ENCODE assay signal across 21 cellular contexts in genomic region chr16:85620403-85620802, GRCh38. TPM values are rescaled to one million over a fixed set of nuclear protein-coding genes. Genes with fewer than 3 reads are reported as not detected.
DNase-seq lines count a peak whose midpoint lies in the region; ATAC-seq and TF ChIP-seq lines count a peak whose summit lies in the region.
"Had no signal": no experiment of that assay in that cellular context is flagged by ENCODE, and none has a peak within 500 bp of the region (broad histone marks: within the 10 kb centered on the region; RNA-seq: fewer than 3 reads in every experiment).

No MANE protein-coding gene starts in this region.

- H3K4me3 Mint-ChIP-seq in natural killer cell (no peak overlapping the region), glutamatergic neuron (ENCODE audit: unreplicated experiment) (peak overlapping the region; percentile 62), type B pancreatic cell (no peak overlapping the region)
- no peak overlapping the region for H3K4me3 Mint-ChIP-seq in natural killer cell treated with Interleukin-12 subunit alpha and Interleukin-12 subunit beta and Interleukin-15 and Interleukin-18, amount 100 ng/mL, for 72 hours

- intact Hi-C loops in natural killer cell (cut with micrococcal nuclease) (no loop called here), body of pancreas (cut with DNase I) (no loop called here)

- H3K27ac ChIP-seq in body of pancreas = peak overlapping the region in 3 of 4 donors; percentile 75 to 89 (median 82)
- H3K27ac ChIP-seq: GM23248, RWPE1, SK-N-MC had no signal

- H3K36me3 ChIP-seq in body of pancreas (replicated peaks in 1 of 2; ENCODE audit: insufficient read depth in 1 of 2, low read depth in 2 of 2) = no peaks in the 10 kb centered on the region

- H3K4me1 ChIP-seq in body of pancreas = peaks cover 100% of the 10 kb centered on the region

- H3K36me3 Mint-ChIP-seq in natural killer cell = no peaks in the 10 kb centered on the region
- H3K36me3 Mint-ChIP-seq in natural killer cell treated with Interleukin-12 subunit alpha and Interleukin-12 subunit beta and Interleukin-15 and Interleukin-18, amount 100 ng/mL, for 72 hours = no peaks in the 10 kb centered on the region
- peaks cover 5% of the 10 kb centered on the region for H3K36me3 Mint-ChIP-seq in glutamatergic neuron (ENCODE audit: unreplicated experiment)
- H3K36me3 Mint-ChIP-seq in type B pancreatic cell = peaks cover 3% of the 10 kb centered on the region

- DNase-seq in natural killer cell (no peak), body of pancreas (no peak), glutamatergic neuron (no peak), type B pancreatic cell (ENCODE audit: extremely low spot score, unreplicated experiment) (no peak), NCI-H446 treated with DMSO at 0.1 percent for 48 hours (lab: John Stamatoyannopoulos, UW) (no peak), HuH-7 (ENCODE audit: low spot score) (no peak)
- no peak for DNase-seq in natural killer cell treated with Interleukin-12 subunit alpha and Interleukin-12 subunit beta and Interleukin-15 and Interleukin-18, amount 100 ng/mL, for 72 hours (ENCODE audit: low spot score)
- DNase-seq: DMS79 treated with DMSO at 0.1 percent for 48 hours; GM23248; HCEC 1CT; MM.1S; NCI-H1048; NCI-H1417 treated with DMSO at 0.1 percent for 48 hours; NCI-H187 treated with DMSO at 0.1 percent for 48 hours; NCI-H2107; NCI-H510A; NK-92 treated with Interleukin-12 subunit alpha and Interleukin-12 subunit beta, amount 100 ng/mL, for 24 hours; SHP77 treated with DMSO at 0.1 percent for 48 hours had no signal

- H3K27ac Mint-ChIP-seq in natural killer cell = peak overlapping the region; percentile 58 to 74
- peak overlapping the region in 1 of 2 donors; percentile 44 for H3K27ac Mint-ChIP-seq in natural killer cell treated with Interleukin-12 subunit alpha and Interleukin-12 subunit beta and Interleukin-15 and Interleukin-18, amount 100 ng/mL, for 72 hours
- peak overlapping the region; percentile 68 for H3K27ac Mint-ChIP-seq in glutamatergic neuron (ENCODE audit: unreplicated experiment)
- H3K27ac Mint-ChIP-seq in type B pancreatic cell = peak overlapping the region; percentile 21

- no peaks in the 10 kb centered on the region for H3K9me3 ChIP-seq in body of pancreas

- H3K4me1 Mint-ChIP-seq in natural killer cell = peaks cover 65 to 86% of the 10 kb centered on the region in 2 donors
- peaks cover 34 to 57% of the 10 kb centered on the region in 2 donors for H3K4me1 Mint-ChIP-seq in natural killer cell treated with Interleukin-12 subunit alpha and Interleukin-12 subunit beta and Interleukin-15 and Interleukin-18, amount 100 ng/mL, for 72 hours (ENCODE audit: low read depth in 2 of 2)
- peaks cover 72% of the 10 kb centered on the region for H3K4me1 Mint-ChIP-seq in glutamatergic neuron (ENCODE audit: low read depth, unreplicated experiment)
- H3K4me1 Mint-ChIP-seq in type B pancreatic cell (ENCODE audit: unreplicated experiment) = peaks cover 41% of the 10 kb centered on the region

- H3K27me3 Mint-ChIP-seq in natural killer cell (ENCODE audit: low read depth in 2 of 2) (no peaks in the 10 kb centered on the region), glutamatergic neuron (ENCODE audit: unreplicated experiment) (peaks cover 40% of the 10 kb centered on the region), type B pancreatic cell (no peaks in the 10 kb centered on the region)
- H3K27me3 Mint-ChIP-seq in natural killer cell treated with Interleukin-12 subunit alpha and Interleukin-12 subunit beta and Interleukin-15 and Interleukin-18, amount 100 ng/mL, for 72 hours = no peaks in the 10 kb centered on the region

- ATAC-seq in natural killer cell (no peak), body of pancreas (no peak), HG03457 (IDR thresholded peaks at IDR 0.05; ENCODE audit: unreplicated experiment) (no peak)
- ATAC-seq in natural killer cell treated with Interleukin-12 subunit alpha and Interleukin-12 subunit beta and Interleukin-15 and Interleukin-18, amount 100 ng/mL, for 72 hours = no peak

- H3K4me3 ChIP-seq in body of pancreas = no peak overlapping the region
- H3K4me3 ChIP-seq: GM23248, SK-N-MC had no signal

- WGBS in body of pancreas, 2 donors = 54 to 62% methylated on average over 15 to 17 of the region's 17 CpGs

- no peak for TF ChIP-seq CTCF in natural killer cell (IDR thresholded peaks at IDR 0.05)
- no peak for TF ChIP-seq CTCF in body of pancreas (IDR thresholded peaks at IDR 0.05)
- no peak for TF ChIP-seq CTCF in glutamatergic neuron (IDR thresholded peaks at IDR 0.05; ENCODE audit: partially characterized antibody, unreplicated experiment)
- TF ChIP-seq CTCF in type B pancreatic cell (conservative IDR thresholded peaks at IDR 0.05) = no peak

- H3K9me3 Mint-ChIP-seq in natural killer cell (no peaks in the 10 kb centered on the region), glutamatergic neuron (ENCODE audit: unreplicated experiment) (peaks cover 52% of the 10 kb centered on the region), type B pancreatic cell (no peaks in the 10 kb centered on the region)
- H3K9me3 Mint-ChIP-seq in natural killer cell treated with Interleukin-12 subunit alpha and Interleukin-12 subunit beta and Interleukin-15 and Interleukin-18, amount 100 ng/mL, for 72 hours = no peaks in the 10 kb centered on the region

- H3K27me3 ChIP-seq in body of pancreas = no peaks in the 10 kb centered on the region

- TF ChIP-seq POLR2A in body of pancreas (IDR thresholded peaks at IDR 0.05) = no peak

RNA-seq across cellular contexts. Expression of gene GSE1, which starts 7.3 kb away (rescaled TPM):
- total RNA-seq in natural killer cell (100 to 1,000 TPM; 232 to 277 (median 233) TPM), body of pancreas (100 to 1,000 TPM in 1 of 2 donors, 10 to 100 TPM in 1; 76.5 to 221 TPM), glutamatergic neuron (ENCODE audit: unreplicated experiment) (473 TPM), type B pancreatic cell (ENCODE audit: low replicate concordance) (101 and 112 TPM in 2 replicates)
- 100 to 1,000 TPM in 1 of 2 donors, 10 to 100 TPM in 1; 84.9 to 146 TPM for total RNA-seq in natural killer cell treated with Interleukin-12 subunit alpha and Interleukin-12 subunit beta and Interleukin-15 and Interleukin-18, amount 100 ng/mL, for 72 hours
